ENCODE assay signal across 13 cellular contexts in genomic region chr12:9112076-9112853, GRCh38. TPM values are rescaled to one million over a fixed set of nuclear protein-coding genes. Genes with fewer than 3 reads are reported as not detected.
"Had no signal": no experiment of that assay in that cellular context is flagged by ENCODE, and none has a peak within 500 bp of the region (broad histone marks: within the 10 kb centered on the region; RNA-seq: fewer than 3 reads in every experiment).

No MANE protein-coding gene starts in this region.

- H3K4me1 Mint-ChIP-seq: endodermal cell had no signal

- H3K9me3 ChIP-seq: spleen had no signal

- H3K4me3 ChIP-seq: SK-N-MC had no signal

- H3K9me3 Mint-ChIP-seq: activated T-helper 17 cell treated with anti-CD3 and anti-CD28 coated beads, Interleukin-2, amount 50 U/mL, for 72 hours; endodermal cell; naive thymus-derived CD8-positive, alpha-beta T cell had no signal

- H3K27me3 ChIP-seq: brain microvascular endothelial cell, spleen had no signal

- ATAC-seq: activated T-helper 17 cell treated with anti-CD3 and anti-CD28 coated beads, Interleukin-2, amount 50 U/mL, for 72 hours; naive thymus-derived CD8-positive, alpha-beta T cell had no signal

- H3K27ac Mint-ChIP-seq: activated T-helper 17 cell treated with anti-CD3 and anti-CD28 coated beads, Interleukin-2, amount 50 U/mL, for 72 hours; endodermal cell had no signal

- H3K27ac ChIP-seq: brain microvascular endothelial cell, SK-N-MC had no signal

- H3K4me3 Mint-ChIP-seq: activated T-helper 17 cell treated with anti-CD3 and anti-CD28 coated beads, Interleukin-2, amount 50 U/mL, for 72 hours; endodermal cell; naive thymus-derived CD8-positive, alpha-beta T cell had no signal

- DNase-seq: activated CD4-positive, alpha-beta T cell treated with anti-CD3 and anti-CD28 coated beads, Interleukin-2, amount 50 U/mL, for 4 hours; activated CD4-positive, CD25-positive, alpha-beta regulatory T cell treated with anti-CD3 and anti-CD28 coated beads, Interleukin-2, amount 50 U/mL, for 72 hours; activated naive CD4-positive, alpha-beta T cell treated with Interleukin-2 at 50 U/mL for 16 hours; anterior cingulate cortex; brain microvascular endothelial cell; endodermal cell; kidney glomerular epithelial cell; naive thymus-derived CD8-positive, alpha-beta T cell; spleen; T-helper 9 cell had no signal

- H3K27me3 Mint-ChIP-seq: activated T-helper 17 cell treated with anti-CD3 and anti-CD28 coated beads, Interleukin-2, amount 50 U/mL, for 72 hours had no signal

- H3K36me3 ChIP-seq: brain microvascular endothelial cell had no signal

RNA-seq across cellular contexts. Expression of gene A2M, which starts 3.5 kb away (rescaled TPM):
- total RNA-seq: mononuclear cell had no signal
